In genomic region chr17:76077582-76078110, GRCh38 we compare ENCODE assay signal across 1 cellular context.
TF ChIP-seq lines count a peak whose summit lies in the region.

No MANE protein-coding gene starts in this region.

TF ChIP-seq in H1, 55 proteins besides CTCF, POLR2A, EP300 and RAD21:
- no peak for TF ChIP-seq CHD2 (IDR thresholded peaks at IDR 0.05; ENCODE audit: low read length)
- TF ChIP-seq TCF12 (IDR thresholded peaks at IDR 0.05; ENCODE audit: low read depth, low read length): no peak
- TF ChIP-seq KDM1A (IDR thresholded peaks at IDR 0.05; ENCODE audit: borderline replicate concordance, low read length): no peak
- no peak for TF ChIP-seq ATF2 (IDR thresholded peaks at IDR 0.05; ENCODE audit: low read length)
- no peak for TF ChIP-seq TEAD4 (IDR thresholded peaks at IDR 0.05; ENCODE audit: low read depth, low read length)
- no peak for TF ChIP-seq BCL11A (IDR thresholded peaks at IDR 0.05; ENCODE audit: low read depth in 2 of 2, low read length in 2 of 2)
- no peak for TF ChIP-seq BACH1 (IDR thresholded peaks at IDR 0.05; ENCODE audit: low read length)
- no peak for TF ChIP-seq BRCA1 (IDR thresholded peaks at IDR 0.05; ENCODE audit: low read depth, low read length)
- TF ChIP-seq SP2 (IDR thresholded peaks at IDR 0.05; ENCODE audit: low read length): no peak
- TF ChIP-seq ZNF274 (IDR thresholded peaks at IDR 0.05; ENCODE audit: borderline replicate concordance, extremely low read depth, low read length): no peak
- no peak for TF ChIP-seq GABPA (IDR thresholded peaks at IDR 0.05; ENCODE audit: borderline replicate concordance, insufficient read depth, low read length)
- no peak for TF ChIP-seq NRF1 (IDR thresholded peaks at IDR 0.05; ENCODE audit: low read depth, low read length)
- TF ChIP-seq CTBP2 (IDR thresholded peaks at IDR 0.05; ENCODE audit: borderline replicate concordance, insufficient read depth, insufficient read length, low read length): no peak
- TF ChIP-seq SAP30 (IDR thresholded peaks at IDR 0.05; ENCODE audit: insufficient read depth, insufficient replicate concordance, low read length): no peak
- no peak for TF ChIP-seq HDAC6 (IDR thresholded peaks at IDR 0.05; ENCODE audit: low read depth, low read length)
- TF ChIP-seq CHD1 (IDR thresholded peaks at IDR 0.05; ENCODE audit: low read depth, low read length): no peak
- TF ChIP-seq JUN (IDR thresholded peaks at IDR 0.05; ENCODE audit: low read depth, low read length): no peak
- TF ChIP-seq ATF3 (IDR thresholded peaks at IDR 0.05; ENCODE audit: insufficient read depth, low read depth, low read length): no peak
TF ChIP-seq in H1: peak in this region for 0.
